31 cellular contexts compared by ENCODE assay signal in the genomic region with DNA sequence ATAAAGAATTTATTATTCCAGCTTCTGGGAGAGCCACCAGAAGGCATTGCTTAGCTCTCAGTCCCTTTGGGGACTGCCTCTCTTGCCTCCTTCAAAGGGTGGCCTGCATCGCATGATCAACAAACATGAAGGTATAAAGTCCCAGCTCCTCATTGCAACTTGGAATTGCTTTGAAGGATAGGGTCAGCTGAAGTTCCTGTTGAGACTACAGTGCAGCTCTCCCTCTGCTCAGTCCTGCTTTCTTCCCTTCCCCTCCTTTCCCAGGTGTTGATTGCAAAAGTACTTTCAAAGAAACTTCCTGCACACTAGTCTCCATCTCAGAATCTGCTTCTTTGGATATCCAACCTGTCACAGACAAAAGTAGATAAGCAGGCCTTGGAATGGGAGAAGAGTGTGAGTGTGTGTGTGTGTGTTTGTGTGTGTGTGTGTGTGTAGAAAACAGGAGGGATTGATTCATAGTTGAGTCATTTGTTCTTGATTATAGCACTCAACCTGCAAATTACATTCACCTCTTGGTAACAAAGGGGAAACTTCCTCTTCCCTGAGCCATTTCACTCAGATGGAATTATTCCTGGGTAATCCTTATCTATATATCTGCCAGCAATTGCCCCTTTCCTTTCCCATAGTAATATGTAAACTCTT. TPM values are rescaled to one million over a fixed set of nuclear protein-coding genes. Genes with fewer than 3 reads are reported as not detected.
DNase-seq lines count a peak whose midpoint lies in the region; ATAC-seq, FAIRE-seq and TF ChIP-seq lines count a peak whose summit lies in the region.
"Had no signal": no experiment of that assay in that cellular context is flagged by ENCODE, and none has a peak within 500 bp of the region (broad histone marks: within the 10 kb centered on the region; RNA-seq: fewer than 3 reads in every experiment).

No MANE protein-coding gene starts in this region.

- ATAC-seq in esophagus mucosa = peak; percentile 31
- no peak for ATAC-seq in HG03196 (IDR thresholded peaks at IDR 0.05; ENCODE audit: unreplicated experiment)
- ATAC-seq: heart right ventricle; stimulated activated naive CD8-positive, alpha-beta T cell treated with anti-CD3 and anti-CD28 coated beads, Interleukin-15, Interleukin-2, amounts not matched to agents 100 U/mL and 50 U/mL, for 24 hours had no signal

- H3K4me3 ChIP-seq in Loucy (ENCODE audit: low read length, poor library complexity, severe bottlenecking) (no peak overlapping the region), adrenal gland (no peak overlapping the region), small intestine (ENCODE audit: low read depth in 1 of 2, low read length in 2 of 2) (no peak overlapping the region), foreskin fibroblast (ENCODE audit: low read depth in 1 of 2, low read length in 2 of 2) (no peak overlapping the region)
- H3K4me3 ChIP-seq: heart right ventricle, MG63, PC-9, sigmoid colon, SJCRH30, thyroid gland had no signal

- H3K4me1 ChIP-seq in Loucy (ENCODE audit: insufficient read depth, low read length, poor library complexity, severe bottlenecking) (peaks cover 41% of the 10 kb centered on the region), adrenal gland (replicated peaks in 1 of 2) (peaks cover 0 to 2% of the 10 kb centered on the region in 2 donors), small intestine (ENCODE audit: control insufficient read depth in 2 of 2, insufficient read depth in 1 of 2, low read depth in 1 of 2, low read length in 1 of 2) (no peaks in the 10 kb centered on the region)
- H3K4me1 ChIP-seq: heart right ventricle, sigmoid colon, SJCRH30, thyroid gland had no signal

- H3K79me2 ChIP-seq in Loucy (ENCODE audit: insufficient read depth, low read length) = no peaks in the 10 kb centered on the region

- H3K27ac ChIP-seq in adrenal gland (no peak overlapping the region), small intestine (ENCODE audit: low read depth in 1 of 2, low read length in 1 of 2) (no peak overlapping the region)
- H3K27ac ChIP-seq: heart right ventricle, PC-9, sigmoid colon, SJCRH30, thyroid gland had no signal

- H4K20me1 ChIP-seq in Loucy (ENCODE audit: insufficient read depth, low read length, poor library complexity, severe bottlenecking) = no peaks in the 10 kb centered on the region

- H2AFZ ChIP-seq in Loucy (ENCODE audit: low read length) = peak overlapping the region; percentile 29; the same call in 1 of the 2 replicates
- H2AFZ ChIP-seq: PC-9 had no signal

- TF ChIP-seq CTCF in Loucy (conservative IDR thresholded peaks at IDR 0.05; ENCODE audit: low read length) (no peak), adrenal gland (IDR thresholded peaks at IDR 0.05) (no peak), foreskin fibroblast (IDR thresholded peaks at IDR 0.05; ENCODE audit: low read depth, low read length) (no peak)

- no peak for FAIRE-seq in small intestine (lab: Jason Lieb, UNC)
- FAIRE-seq: GM19239 had no signal

- DNase-seq in adrenal gland = peak in 4 of 7 donors; percentile 17 to 35 (median 32)
- peak; percentile 22 for DNase-seq in small intestine
- DNase-seq in foreskin fibroblast = no peak
- DNase-seq in SK-N-DZ (ENCODE audit: low spot score) = no peak
- DNase-seq: activated CD4-positive, CD25-positive, alpha-beta regulatory T cell treated with anti-CD3 and anti-CD28 coated beads, Interleukin-2, amount 50 U/mL, for 72 hours; activated naive CD4-positive, alpha-beta T cell treated with anti-CD3 and anti-CD28 coated beads, Interleukin-2, amount 50 U/mL, for 16 hours; activated T-cell treated with anti-CD3 and anti-CD28 coated beads, Interleukin-2, amount 50 U/mL, for 48 hours; anterior cingulate cortex; caudate nucleus; CD4-positive, CD25-positive, alpha-beta regulatory T cell; heart right ventricle; MG63; NCI-H1417; NCI-H510A; PC-9; sigmoid colon; SJCRH30; stimulated activated CD4-positive, alpha-beta T cell treated with anti-CD3 and anti-CD28 coated beads, Interleukin-15, amount 100 ng/mL, for 24 hours; stimulated activated naive CD8-positive, alpha-beta T cell treated with anti-CD3 and anti-CD28 coated beads, Interleukin-15, Interleukin-2, amounts not matched to agents 100 U/mL and 50 U/mL, for 24 hours; thyroid gland had no signal

- intact Hi-C loops in adrenal gland (cut with DNase I) = no loop called here

- 75 to 93% (median 91%) methylated on average over 1 of the region's 1 CpG for WGBS in adrenal gland, 4 donors
- WGBS in small intestine, 3 donors = 23 to 63% (median 33%) methylated on average over 1 of the region's 1 CpG

- TF ChIP-seq POLR2A in adrenal gland (IDR thresholded peaks at IDR 0.05) = no peak

- no peaks in the 10 kb centered on the region for H3K9me2 ChIP-seq in Loucy (replicated peaks; ENCODE audit: low read depth, low read length)

- H3K4me2 ChIP-seq in Loucy (ENCODE audit: low read depth, low read length, poor library complexity, severe bottlenecking) = no peak overlapping the region
- H3K4me2 ChIP-seq: PC-9 had no signal

- H3K27me3 ChIP-seq in Loucy (ENCODE audit: insufficient read depth, low read length, poor library complexity, severe bottlenecking) = no peaks in the 10 kb centered on the region
- H3K27me3 ChIP-seq in adrenal gland = no peaks in the 10 kb centered on the region
- no peaks in the 10 kb centered on the region for H3K27me3 ChIP-seq in small intestine (ENCODE audit: control insufficient read depth in 2 of 2, insufficient read depth in 2 of 2, low read length in 2 of 2)
- H3K27me3 ChIP-seq: MG63, sigmoid colon, SJCRH30, thyroid gland had no signal

- H3K36me3 ChIP-seq in Loucy (ENCODE audit: insufficient read depth, low read length) = no peaks in the 10 kb centered on the region
- no peaks in the 10 kb centered on the region for H3K36me3 ChIP-seq in adrenal gland (replicated peaks in 1 of 2)
- no peaks in the 10 kb centered on the region for H3K36me3 ChIP-seq in small intestine (ENCODE audit: control insufficient read depth in 2 of 2, insufficient read depth in 2 of 2, low read length in 2 of 2)
- H3K36me3 ChIP-seq: heart right ventricle, MG63, sigmoid colon, SJCRH30, thyroid gland had no signal

- peaks cover 6% of the 10 kb centered on the region; the same call in 1 of the 2 replicates for H3F3A ChIP-seq in Loucy (ENCODE audit: low read depth)

- no peak overlapping the region for H3K9ac ChIP-seq in Loucy (ENCODE audit: low read depth, low read length, poor library complexity, severe bottlenecking)

- H3K9me3 ChIP-seq in Loucy (ENCODE audit: insufficient read depth, low read depth, low read length) = peaks cover 7% of the 10 kb centered on the region; the same call in 1 of the 2 replicates
- H3K9me3 ChIP-seq in adrenal gland (replicated peaks in 1 of 3) = no peaks in the 10 kb centered on the region
- no peaks in the 10 kb centered on the region for H3K9me3 ChIP-seq in small intestine (ENCODE audit: control insufficient read depth, low read depth)
- H3K9me3 ChIP-seq: MG63, sigmoid colon, SJCRH30, thyroid gland had no signal

RNA-seq across cellular contexts. Expression of gene CCR8, which starts 13.7 kb away (rescaled TPM):
- not detected for total RNA-seq in adrenal gland
- not detected for polyA plus RNA-seq in adrenal gland
- total RNA-seq in esophagus mucosa = 0.16 TPM
- not detected for polyA plus RNA-seq in small intestine
- not detected in 2 replicates for polyA plus RNA-seq in SK-N-DZ (2014; cell fraction: cytosol; rRNA removed)
- polyA plus RNA-seq in SK-N-DZ (2014; cell fraction: nucleus; rRNA removed) = not detected in 2 replicates
- total RNA-seq: dermis microvascular lymphatic vessel endothelial cell, fibroblast of villous mesenchyme, heart right ventricle, liver, mucosa of gallbladder, PC-9, posterior vena cava, sigmoid colon, SJCRH30, thyroid gland had no signal
- polyA plus RNA-seq: heart right ventricle, IgD-negative memory B cell, liver, neural cell had no signal

RNA-seq across cellular contexts. Expression of gene SLC25A38, which starts 40.0 kb away (rescaled TPM):
- total RNA-seq in adrenal gland (10 to 100 TPM; 34.2 to 67.2 (median 48.1) TPM), esophagus mucosa (8.6 TPM)
- polyA plus RNA-seq in adrenal gland (10 to 100 TPM; 38.3 to 70.6 (median 45.9) TPM), small intestine (10 to 100 TPM; 17.3 to 33.3 (median 28.2) TPM)
- 26.6 and 29.1 TPM in 2 replicates for polyA plus RNA-seq in SK-N-DZ (2014; cell fraction: cytosol; rRNA removed)
- polyA plus RNA-seq in SK-N-DZ (2014; cell fraction: nucleus; rRNA removed) = 32.6 and 39.8 TPM in 2 replicates

Comparison
In these comparisons a context has a peak if more than half of its experiments do, and no peak if none do; other contexts are left out.
1. DNase-seq: peak in adrenal gland (4 of 7) and small intestine (single experiment); none in foreskin fibroblast (0 of 2) and SK-N-DZ (single experiment).